Comparison of ENCODE assay signal across 1 cellular context in the genomic region with DNA sequence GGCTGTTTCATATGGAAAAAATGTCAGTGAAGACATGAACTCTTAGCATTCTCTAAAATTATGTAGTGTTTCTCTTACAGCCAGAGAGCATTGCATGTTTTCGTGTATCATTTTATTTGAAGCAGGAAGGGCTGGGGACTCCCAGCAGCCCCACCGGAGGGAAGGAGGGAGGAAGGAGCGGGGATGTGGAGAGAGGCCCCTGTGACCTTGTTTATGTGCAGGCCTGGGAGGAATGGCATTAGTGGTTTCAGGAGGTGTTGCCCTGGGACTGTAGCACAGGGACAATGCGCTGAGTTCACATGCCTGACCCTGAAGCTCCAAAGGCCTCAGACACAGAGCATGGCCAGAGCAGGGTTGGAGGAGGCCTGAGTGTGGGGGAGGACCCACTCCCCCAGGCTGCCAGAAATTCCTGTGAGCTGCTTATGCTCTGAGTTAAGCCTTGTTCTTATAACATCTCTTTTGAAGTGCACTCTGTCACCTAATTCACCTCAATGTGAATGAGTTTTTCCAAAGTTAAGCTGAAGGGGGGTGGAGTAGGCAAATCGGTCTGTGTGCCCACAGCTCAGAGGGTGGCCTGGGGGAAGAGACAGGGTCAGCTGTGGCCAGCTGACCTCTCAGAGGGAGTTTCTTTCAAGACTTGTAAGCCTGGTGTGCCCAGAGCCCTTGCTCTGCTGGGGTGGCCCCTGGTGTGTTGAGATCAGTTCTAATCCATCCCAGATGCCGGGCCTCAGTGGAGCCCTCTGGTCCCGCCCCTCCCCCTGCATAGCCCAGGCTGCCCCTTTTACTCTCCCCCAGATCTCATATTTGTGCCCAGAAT.
TF ChIP-seq lines count a peak whose summit lies in the region.

No MANE protein-coding gene starts in this region.

TF ChIP-seq in HepG2, 621 proteins besides CTCF, POLR2A, EP300 and RAD21 (continued from another document and continues in another):
- TF ChIP-seq FOXK1 (CRISPR knock-in tag; IDR thresholded peaks at IDR 0.05; ENCODE audit: borderline replicate concordance, low read depth) (peak; percentile 74; the same call in 1 of the 2 replicates), SMAD9 (CRISPR knock-in tag; IDR thresholded peaks at IDR 0.05) (no peak), U2AF2 (IDR thresholded peaks at IDR 0.05; ENCODE audit: low read depth, low read length) (no peak), ZNF20 (CRISPR knock-in tag; IDR thresholded peaks at IDR 0.05) (no peak), NAIF1 (CRISPR knock-in tag; IDR thresholded peaks at IDR 0.05; ENCODE audit: borderline replicate concordance) (no peak), GFI1 (CRISPR knock-in tag; IDR thresholded peaks at IDR 0.05; ENCODE audit: borderline replicate concordance) (no peak), GTF2F1 (IDR thresholded peaks at IDR 0.05; ENCODE audit: low read length) (no peak), ATF1 (CRISPR knock-in tag; IDR thresholded peaks at IDR 0.05) (no peak), RFX1 (IDR thresholded peaks at IDR 0.05) (no peak), ZNF709 (CRISPR knock-in tag; IDR thresholded peaks at IDR 0.05) (0 out of 2 replicates have a peak, but pooled peaks have one; percentile 9), ZZZ3 (CRISPR knock-in tag; IDR thresholded peaks at IDR 0.05; ENCODE audit: borderline replicate concordance) (no peak; the same call in 1 of the 2 replicates), TCF7L2 (IDR thresholded peaks at IDR 0.05; ENCODE audit: low read depth, low read length) (no peak), ETV5 (CRISPR knock-in tag; IDR thresholded peaks at IDR 0.05; ENCODE audit: borderline replicate concordance) (peak; percentile 48), ZNF720 (CRISPR knock-in tag; IDR thresholded peaks at IDR 0.05) (no peak), ZSCAN9 (CRISPR knock-in tag; IDR thresholded peaks at IDR 0.05; ENCODE audit: borderline replicate concordance) (0 out of 2 replicates have a peak, but pooled peaks have one; percentile 23), ZSCAN22 (CRISPR knock-in tag; IDR thresholded peaks at IDR 0.05) (peak; percentile 61; the same call in 1 of the 2 replicates), ZMYM3 (CRISPR knock-in tag; IDR thresholded peaks at IDR 0.05) (peak; percentile 45; the same call in 1 of the 2 replicates), YEATS2 (CRISPR knock-in tag; IDR thresholded peaks at IDR 0.05; ENCODE audit: borderline replicate concordance) (no peak)
- TF ChIP-seq, protein P1, sequence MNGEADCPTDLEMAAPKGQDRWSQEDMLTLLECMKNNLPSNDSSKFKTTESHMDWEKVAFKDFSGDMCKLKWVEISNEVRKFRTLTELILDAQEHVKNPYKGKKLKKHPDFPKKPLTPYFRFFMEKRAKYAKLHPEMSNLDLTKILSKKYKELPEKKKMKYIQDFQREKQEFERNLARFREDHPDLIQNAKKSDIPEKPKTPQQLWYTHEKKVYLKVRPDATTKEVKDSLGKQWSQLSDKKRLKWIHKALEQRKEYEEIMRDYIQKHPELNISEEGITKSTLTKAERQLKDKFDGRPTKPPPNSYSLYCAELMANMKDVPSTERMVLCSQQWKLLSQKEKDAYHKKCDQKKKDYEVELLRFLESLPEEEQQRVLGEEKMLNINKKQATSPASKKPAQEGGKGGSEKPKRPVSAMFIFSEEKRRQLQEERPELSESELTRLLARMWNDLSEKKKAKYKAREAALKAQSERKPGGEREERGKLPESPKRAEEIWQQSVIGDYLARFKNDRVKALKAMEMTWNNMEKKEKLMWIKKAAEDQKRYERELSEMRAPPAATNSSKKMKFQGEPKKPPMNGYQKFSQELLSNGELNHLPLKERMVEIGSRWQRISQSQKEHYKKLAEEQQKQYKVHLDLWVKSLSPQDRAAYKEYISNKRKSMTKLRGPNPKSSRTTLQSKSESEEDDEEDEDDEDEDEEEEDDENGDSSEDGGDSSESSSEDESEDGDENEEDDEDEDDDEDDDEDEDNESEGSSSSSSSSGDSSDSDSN (CRISPR knock-in tag; IDR thresholded peaks at IDR 0.05): peak; percentile 38; the same call in 1 of the 2 replicates
- TF ChIP-seq, protein P2, sequence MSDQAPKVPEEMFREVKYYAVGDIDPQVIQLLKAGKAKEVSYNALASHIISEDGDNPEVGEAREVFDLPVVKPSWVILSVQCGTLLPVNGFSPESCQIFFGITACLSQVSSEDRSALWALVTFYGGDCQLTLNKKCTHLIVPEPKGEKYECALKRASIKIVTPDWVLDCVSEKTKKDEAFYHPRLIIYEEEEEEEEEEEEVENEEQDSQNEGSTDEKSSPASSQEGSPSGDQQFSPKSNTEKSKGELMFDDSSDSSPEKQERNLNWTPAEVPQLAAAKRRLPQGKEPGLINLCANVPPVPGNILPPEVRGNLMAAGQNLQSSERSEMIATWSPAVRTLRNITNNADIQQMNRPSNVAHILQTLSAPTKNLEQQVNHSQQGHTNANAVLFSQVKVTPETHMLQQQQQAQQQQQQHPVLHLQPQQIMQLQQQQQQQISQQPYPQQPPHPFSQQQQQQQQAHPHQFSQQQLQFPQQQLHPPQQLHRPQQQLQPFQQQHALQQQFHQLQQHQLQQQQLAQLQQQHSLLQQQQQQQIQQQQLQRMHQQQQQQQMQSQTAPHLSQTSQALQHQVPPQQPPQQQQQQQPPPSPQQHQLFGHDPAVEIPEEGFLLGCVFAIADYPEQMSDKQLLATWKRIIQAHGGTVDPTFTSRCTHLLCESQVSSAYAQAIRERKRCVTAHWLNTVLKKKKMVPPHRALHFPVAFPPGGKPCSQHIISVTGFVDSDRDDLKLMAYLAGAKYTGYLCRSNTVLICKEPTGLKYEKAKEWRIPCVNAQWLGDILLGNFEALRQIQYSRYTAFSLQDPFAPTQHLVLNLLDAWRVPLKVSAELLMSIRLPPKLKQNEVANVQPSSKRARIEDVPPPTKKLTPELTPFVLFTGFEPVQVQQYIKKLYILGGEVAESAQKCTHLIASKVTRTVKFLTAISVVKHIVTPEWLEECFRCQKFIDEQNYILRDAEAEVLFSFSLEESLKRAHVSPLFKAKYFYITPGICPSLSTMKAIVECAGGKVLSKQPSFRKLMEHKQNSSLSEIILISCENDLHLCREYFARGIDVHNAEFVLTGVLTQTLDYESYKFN (CRISPR knock-in tag; conservative IDR thresholded peaks at IDR 0.05): peak; percentile 82
- TF ChIP-seq, protein P3, sequence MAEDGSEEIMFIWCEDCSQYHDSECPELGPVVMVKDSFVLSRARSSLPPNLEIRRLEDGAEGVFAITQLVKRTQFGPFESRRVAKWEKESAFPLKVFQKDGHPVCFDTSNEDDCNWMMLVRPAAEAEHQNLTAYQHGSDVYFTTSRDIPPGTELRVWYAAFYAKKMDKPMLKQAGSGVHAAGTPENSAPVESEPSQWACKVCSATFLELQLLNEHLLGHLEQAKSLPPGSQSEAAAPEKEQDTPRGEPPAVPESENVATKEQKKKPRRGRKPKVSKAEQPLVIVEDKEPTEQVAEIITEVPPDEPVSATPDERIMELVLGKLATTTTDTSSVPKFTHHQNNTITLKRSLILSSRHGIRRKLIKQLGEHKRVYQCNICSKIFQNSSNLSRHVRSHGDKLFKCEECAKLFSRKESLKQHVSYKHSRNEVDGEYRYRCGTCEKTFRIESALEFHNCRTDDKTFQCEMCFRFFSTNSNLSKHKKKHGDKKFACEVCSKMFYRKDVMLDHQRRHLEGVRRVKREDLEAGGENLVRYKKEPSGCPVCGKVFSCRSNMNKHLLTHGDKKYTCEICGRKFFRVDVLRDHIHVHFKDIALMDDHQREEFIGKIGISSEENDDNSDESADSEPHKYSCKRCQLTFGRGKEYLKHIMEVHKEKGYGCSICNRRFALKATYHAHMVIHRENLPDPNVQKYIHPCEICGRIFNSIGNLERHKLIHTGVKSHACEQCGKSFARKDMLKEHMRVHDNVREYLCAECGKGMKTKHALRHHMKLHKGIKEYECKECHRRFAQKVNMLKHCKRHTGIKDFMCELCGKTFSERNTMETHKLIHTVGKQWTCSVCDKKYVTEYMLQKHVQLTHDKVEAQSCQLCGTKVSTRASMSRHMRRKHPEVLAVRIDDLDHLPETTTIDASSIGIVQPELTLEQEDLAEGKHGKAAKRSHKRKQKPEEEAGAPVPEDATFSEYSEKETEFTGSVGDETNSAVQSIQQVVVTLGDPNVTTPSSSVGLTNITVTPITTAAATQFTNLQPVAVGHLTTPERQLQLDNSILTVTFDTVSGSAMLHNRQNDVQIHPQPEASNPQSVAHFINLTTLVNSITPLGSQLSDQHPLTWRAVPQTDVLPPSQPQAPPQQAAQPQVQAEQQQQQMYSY (CRISPR knock-in tag; IDR thresholded peaks at IDR 0.05): no peak
- TF ChIP-seq, protein P4, sequence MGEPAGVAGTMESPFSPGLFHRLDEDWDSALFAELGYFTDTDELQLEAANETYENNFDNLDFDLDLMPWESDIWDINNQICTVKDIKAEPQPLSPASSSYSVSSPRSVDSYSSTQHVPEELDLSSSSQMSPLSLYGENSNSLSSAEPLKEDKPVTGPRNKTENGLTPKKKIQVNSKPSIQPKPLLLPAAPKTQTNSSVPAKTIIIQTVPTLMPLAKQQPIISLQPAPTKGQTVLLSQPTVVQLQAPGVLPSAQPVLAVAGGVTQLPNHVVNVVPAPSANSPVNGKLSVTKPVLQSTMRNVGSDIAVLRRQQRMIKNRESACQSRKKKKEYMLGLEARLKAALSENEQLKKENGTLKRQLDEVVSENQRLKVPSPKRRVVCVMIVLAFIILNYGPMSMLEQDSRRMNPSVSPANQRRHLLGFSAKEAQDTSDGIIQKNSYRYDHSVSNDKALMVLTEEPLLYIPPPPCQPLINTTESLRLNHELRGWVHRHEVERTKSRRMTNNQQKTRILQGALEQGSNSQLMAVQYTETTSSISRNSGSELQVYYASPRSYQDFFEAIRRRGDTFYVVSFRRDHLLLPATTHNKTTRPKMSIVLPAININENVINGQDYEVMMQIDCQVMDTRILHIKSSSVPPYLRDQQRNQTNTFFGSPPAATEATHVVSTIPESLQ (CRISPR knock-in tag; conservative IDR thresholded peaks at IDR 0.05): no peak
- TF ChIP-seq, protein P5, sequence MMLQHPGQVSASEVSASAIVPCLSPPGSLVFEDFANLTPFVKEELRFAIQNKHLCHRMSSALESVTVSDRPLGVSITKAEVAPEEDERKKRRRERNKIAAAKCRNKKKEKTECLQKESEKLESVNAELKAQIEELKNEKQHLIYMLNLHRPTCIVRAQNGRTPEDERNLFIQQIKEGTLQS (CRISPR knock-in tag; IDR thresholded peaks at IDR 0.05): no peak
- TF ChIP-seq, protein P6, sequence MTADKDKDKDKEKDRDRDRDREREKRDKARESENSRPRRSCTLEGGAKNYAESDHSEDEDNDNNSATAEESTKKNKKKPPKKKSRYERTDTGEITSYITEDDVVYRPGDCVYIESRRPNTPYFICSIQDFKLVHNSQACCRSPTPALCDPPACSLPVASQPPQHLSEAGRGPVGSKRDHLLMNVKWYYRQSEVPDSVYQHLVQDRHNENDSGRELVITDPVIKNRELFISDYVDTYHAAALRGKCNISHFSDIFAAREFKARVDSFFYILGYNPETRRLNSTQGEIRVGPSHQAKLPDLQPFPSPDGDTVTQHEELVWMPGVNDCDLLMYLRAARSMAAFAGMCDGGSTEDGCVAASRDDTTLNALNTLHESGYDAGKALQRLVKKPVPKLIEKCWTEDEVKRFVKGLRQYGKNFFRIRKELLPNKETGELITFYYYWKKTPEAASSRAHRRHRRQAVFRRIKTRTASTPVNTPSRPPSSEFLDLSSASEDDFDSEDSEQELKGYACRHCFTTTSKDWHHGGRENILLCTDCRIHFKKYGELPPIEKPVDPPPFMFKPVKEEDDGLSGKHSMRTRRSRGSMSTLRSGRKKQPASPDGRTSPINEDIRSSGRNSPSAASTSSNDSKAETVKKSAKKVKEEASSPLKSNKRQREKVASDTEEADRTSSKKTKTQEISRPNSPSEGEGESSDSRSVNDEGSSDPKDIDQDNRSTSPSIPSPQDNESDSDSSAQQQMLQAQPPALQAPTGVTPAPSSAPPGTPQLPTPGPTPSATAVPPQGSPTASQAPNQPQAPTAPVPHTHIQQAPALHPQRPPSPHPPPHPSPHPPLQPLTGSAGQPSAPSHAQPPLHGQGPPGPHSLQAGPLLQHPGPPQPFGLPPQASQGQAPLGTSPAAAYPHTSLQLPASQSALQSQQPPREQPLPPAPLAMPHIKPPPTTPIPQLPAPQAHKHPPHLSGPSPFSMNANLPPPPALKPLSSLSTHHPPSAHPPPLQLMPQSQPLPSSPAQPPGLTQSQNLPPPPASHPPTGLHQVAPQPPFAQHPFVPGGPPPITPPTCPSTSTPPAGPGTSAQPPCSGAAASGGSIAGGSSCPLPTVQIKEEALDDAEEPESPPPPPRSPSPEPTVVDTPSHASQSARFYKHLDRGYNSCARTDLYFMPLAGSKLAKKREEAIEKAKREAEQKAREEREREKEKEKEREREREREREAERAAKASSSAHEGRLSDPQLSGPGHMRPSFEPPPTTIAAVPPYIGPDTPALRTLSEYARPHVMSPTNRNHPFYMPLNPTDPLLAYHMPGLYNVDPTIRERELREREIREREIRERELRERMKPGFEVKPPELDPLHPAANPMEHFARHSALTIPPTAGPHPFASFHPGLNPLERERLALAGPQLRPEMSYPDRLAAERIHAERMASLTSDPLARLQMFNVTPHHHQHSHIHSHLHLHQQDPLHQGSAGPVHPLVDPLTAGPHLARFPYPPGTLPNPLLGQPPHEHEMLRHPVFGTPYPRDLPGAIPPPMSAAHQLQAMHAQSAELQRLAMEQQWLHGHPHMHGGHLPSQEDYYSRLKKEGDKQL (CRISPR knock-in tag; IDR thresholded peaks at IDR 0.05; ENCODE audit: low read depth): no peak
- TF ChIP-seq, protein P7, sequence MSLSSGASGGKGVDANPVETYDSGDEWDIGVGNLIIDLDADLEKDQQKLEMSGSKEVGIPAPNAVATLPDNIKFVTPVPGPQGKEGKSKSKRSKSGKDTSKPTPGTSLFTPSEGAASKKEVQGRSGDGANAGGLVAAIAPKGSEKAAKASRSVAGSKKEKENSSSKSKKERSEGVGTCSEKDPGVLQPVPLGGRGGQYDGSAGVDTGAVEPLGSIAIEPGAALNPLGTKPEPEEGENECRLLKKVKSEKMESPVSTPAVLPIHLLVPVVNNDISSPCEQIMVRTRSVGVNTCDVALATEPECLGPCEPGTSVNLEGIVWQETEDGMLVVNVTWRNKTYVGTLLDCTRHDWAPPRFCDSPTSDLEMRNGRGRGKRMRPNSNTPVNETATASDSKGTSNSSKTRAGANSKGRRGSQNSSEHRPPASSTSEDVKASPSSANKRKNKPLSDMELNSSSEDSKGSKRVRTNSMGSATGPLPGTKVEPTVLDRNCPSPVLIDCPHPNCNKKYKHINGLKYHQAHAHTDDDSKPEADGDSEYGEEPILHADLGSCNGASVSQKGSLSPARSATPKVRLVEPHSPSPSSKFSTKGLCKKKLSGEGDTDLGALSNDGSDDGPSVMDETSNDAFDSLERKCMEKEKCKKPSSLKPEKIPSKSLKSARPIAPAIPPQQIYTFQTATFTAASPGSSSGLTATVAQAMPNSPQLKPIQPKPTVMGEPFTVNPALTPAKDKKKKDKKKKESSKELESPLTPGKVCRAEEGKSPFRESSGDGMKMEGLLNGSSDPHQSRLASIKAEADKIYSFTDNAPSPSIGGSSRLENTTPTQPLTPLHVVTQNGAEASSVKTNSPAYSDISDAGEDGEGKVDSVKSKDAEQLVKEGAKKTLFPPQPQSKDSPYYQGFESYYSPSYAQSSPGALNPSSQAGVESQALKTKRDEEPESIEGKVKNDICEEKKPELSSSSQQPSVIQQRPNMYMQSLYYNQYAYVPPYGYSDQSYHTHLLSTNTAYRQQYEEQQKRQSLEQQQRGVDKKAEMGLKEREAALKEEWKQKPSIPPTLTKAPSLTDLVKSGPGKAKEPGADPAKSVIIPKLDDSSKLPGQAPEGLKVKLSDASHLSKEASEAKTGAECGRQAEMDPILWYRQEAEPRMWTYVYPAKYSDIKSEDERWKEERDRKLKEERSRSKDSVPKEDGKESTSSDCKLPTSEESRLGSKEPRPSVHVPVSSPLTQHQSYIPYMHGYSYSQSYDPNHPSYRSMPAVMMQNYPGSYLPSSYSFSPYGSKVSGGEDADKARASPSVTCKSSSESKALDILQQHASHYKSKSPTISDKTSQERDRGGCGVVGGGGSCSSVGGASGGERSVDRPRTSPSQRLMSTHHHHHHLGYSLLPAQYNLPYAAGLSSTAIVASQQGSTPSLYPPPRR (CRISPR knock-in tag; IDR thresholded peaks at IDR 0.05; ENCODE audit: borderline replicate concordance): peak; percentile 76; the same call in 1 of the 2 replicates
